16 cellular contexts compared by ENCODE assay signal in the genomic region with DNA sequence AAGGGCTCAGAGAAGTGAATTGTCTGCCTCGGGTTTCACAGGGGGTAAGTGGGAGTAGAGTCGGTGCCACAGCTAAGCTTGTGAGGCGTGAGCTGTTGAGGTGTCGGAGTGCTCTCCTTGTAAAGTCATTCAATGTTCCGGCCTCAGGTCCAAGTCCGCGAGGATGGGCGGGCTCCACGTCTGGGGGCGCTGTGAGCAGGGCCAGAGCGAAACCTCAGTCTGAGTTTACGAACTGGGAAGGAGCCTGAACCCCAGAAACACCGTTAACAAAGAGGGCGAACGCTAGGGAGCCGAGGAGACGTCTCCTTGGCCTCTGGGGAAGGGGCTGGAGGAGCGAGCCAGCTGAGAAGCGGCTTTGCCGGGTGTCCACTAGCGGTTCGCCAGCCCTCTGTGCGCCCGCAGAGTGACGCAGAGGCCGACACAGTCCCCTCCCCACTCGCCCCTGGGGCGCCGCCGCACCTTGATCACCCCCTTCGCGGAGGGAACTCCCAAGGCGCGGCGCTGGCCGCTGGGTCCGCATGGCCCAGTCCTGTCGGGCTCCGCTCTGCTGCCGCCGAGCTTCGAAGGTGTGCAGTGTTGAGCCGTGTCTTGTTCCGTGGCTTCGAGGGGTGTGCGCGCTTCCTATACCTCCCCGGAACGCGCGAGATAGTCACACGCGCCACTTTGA. TPM values are rescaled to one million over a fixed set of nuclear protein-coding genes. Genes with fewer than 3 reads are reported as not detected.
DNase-seq lines count a peak whose midpoint lies in the region; ATAC-seq, FAIRE-seq and TF ChIP-seq lines count a peak whose summit lies in the region.
"Had no signal": no experiment of that assay in that cellular context is flagged by ENCODE, and none has a peak within 500 bp of the region (broad histone marks: within the 10 kb centered on the region; RNA-seq: fewer than 3 reads in every experiment).

No MANE protein-coding gene starts in this region.

- H3K36me3 ChIP-seq in cardiac muscle cell (peaks cover 24% of the 10 kb centered on the region), H1 (ENCODE audit: control insufficient read depth in 2 of 4, insufficient read depth in 4 of 4, low read length in 3 of 4) (no peaks in the 10 kb centered on the region; a peak in 1 of 8 replicates), mesenchymal stem cell (ENCODE audit: control insufficient read depth in 1 of 2, insufficient read depth in 2 of 2, low read depth in 1 of 2, low read length in 2 of 2) (no peaks in the 10 kb centered on the region), transverse colon (no peaks in the 10 kb centered on the region)

- H3K4me3 ChIP-seq in cardiac muscle cell (peak overlapping the region; percentile 99), H1 (ENCODE audit: extremely low read depth in 1 of 4, insufficient read depth in 2 of 4, low read depth in 3 of 4, low read length in 4 of 4) (peak overlapping the region; percentile 30 to 93 (median 46)), mesenchymal stem cell (ENCODE audit: insufficient read depth in 1 of 2, low read depth in 1 of 2, low read length in 2 of 2) (peak overlapping the region in 1 of 2 experiments; percentile 28), transverse colon (peak overlapping the region in 1 of 4 donors; percentile 13), coronary artery (no peak overlapping the region)

- peak in 1 of 2 donors; percentile 43 for DNase-seq in cardiac muscle cell (ENCODE audit: low read depth in 1 of 2, low spot score in 1 of 2)
- DNase-seq in left cardiac atrium, result no peak
- DNase-seq in H1 (ENCODE audit: low read depth in 1 of 2, low spot score in 2 of 2), result peak in 1 of 2 experiments; percentile 71
- no peak for DNase-seq in mesenchymal stem cell
- peak; percentile 11 for DNase-seq in transverse colon
- DNase-seq in coronary artery (ENCODE audit: low spot score), result no peak
- no peak for DNase-seq in NCI-H1930 (lab: John Stamatoyannopoulos, UW)
- DNase-seq: DMS79 treated with DMSO at 0.1 percent for 48 hours; NCI-H2081 treated with DMSO at 0.1 percent for 48 hours; stimulated activated CD4-positive, alpha-beta T cell treated with anti-CD3 and anti-CD28 coated beads, Interleukin-12 subunit alpha, Interleukin-12 subunit beta, amount 100 ng/mL, for 4 hours had no signal

- TF ChIP-seq POLR2A in H1 (IDR thresholded peaks at IDR 0.05; ENCODE audit: control extremely low read depth in 1 of 2, low read depth in 2 of 2, low read length in 2 of 2), result no peak
- no peak for TF ChIP-seq POLR2A in transverse colon (IDR thresholded peaks at IDR 0.05)

- POLR2A ChIA-PET in H1 (lab: Charles Lee; ENCODE audit: partially characterized antibody), result interaction anchor here (1.1 to 1.4 kb wide), 2 partner anchors 355 to 649 kb away, joined by 3 to 6 read pairs; partner anchors contain the start of gene IRX5

- ATAC-seq in left cardiac atrium, result no peak
- no peak for ATAC-seq in HG03460 (IDR thresholded peaks at IDR 0.05; ENCODE audit: unreplicated experiment)
- ATAC-seq: naive thymus-derived CD8-positive, alpha-beta T cell had no signal

- peak overlapping the region; percentile 77 to 99 for H3K4me2 ChIP-seq in H1 (ENCODE audit: insufficient read depth in 1 of 2, low read depth in 2 of 2, low read length in 2 of 2)
- peak overlapping the region; percentile 69 for H3K4me2 ChIP-seq in mesenchymal stem cell (ENCODE audit: low read length, poor library complexity, severe bottlenecking)
- H3K4me2 ChIP-seq: KMS-11 had no signal

- H4K20me1 ChIP-seq in H1 (replicated peaks in 1 of 2; ENCODE audit: control insufficient read depth in 1 of 2, insufficient read depth in 2 of 2, low read length in 2 of 2), result peaks cover 6 to 12% of the 10 kb centered on the region in 2 experiments

- FAIRE-seq in H1 (lab: Jason Lieb, UNC), result no peak
- FAIRE-seq: endothelial cell of umbilical vein, GM12892 had no signal

- H4K91ac ChIP-seq in H1 (replicated peaks; ENCODE audit: insufficient read length, low read length) (no peak overlapping the region), mesenchymal stem cell (ENCODE audit: low read length) (no peak overlapping the region)

- H3K56ac ChIP-seq in H1 (replicated peaks; ENCODE audit: insufficient read length, low read depth, low read length), result no peak overlapping the region

- H4K5ac ChIP-seq in H1 (ENCODE audit: insufficient read length, low read depth, low read length), result no peak overlapping the region

- H2BK20ac ChIP-seq in H1 (ENCODE audit: low read length), result no peak overlapping the region

- TF ChIP-seq EP300 in H1 (IDR thresholded peaks at IDR 0.05; ENCODE audit: borderline replicate concordance in 1 of 2, low read depth in 2 of 2, low read length in 2 of 2) (no peak), transverse colon (IDR thresholded peaks at IDR 0.05; ENCODE audit: low read depth) (no peak)

- H2BK5ac ChIP-seq in H1 (ENCODE audit: low read depth, low read length) (no peak overlapping the region), mesenchymal stem cell (ENCODE audit: low read depth, low read length, poor library complexity, severe bottlenecking) (no peak overlapping the region)

- CTCF ChIA-PET in H1 (lab: Charles Lee; ENCODE audit: partially characterized antibody), result interaction anchor here (0.6 to 3.2 kb wide), 23 partner anchors 8 to 977 kb away, joined by 3 to 21 read pairs (median 3); partner anchors contain the start of gene IRX5

- H2BK12ac ChIP-seq in H1 (ENCODE audit: low read depth, low read length), result peak overlapping the region; percentile 33; the same call in 1 of the 2 replicates
- no peak overlapping the region for H2BK12ac ChIP-seq in mesenchymal stem cell (ENCODE audit: low read length in 2 of 2)

- no peak for TF ChIP-seq CTCF in cardiac muscle cell (IDR thresholded peaks at IDR 0.05; ENCODE audit: low read depth, low read length)
- TF ChIP-seq CTCF in H1 (IDR thresholded peaks at IDR 0.05; ENCODE audit: control extremely low read depth in 1 of 3, insufficient read depth in 1 of 3, low read depth in 1 of 3, low read length in 3 of 3), result peak in 1 of 3 experiments; percentile 2; a peak in 1 of 4 replicates
- TF ChIP-seq CTCF in transverse colon (IDR thresholded peaks at IDR 0.05), result no peak
- TF ChIP-seq CTCF in coronary artery (IDR thresholded peaks at IDR 0.05), result no peak

- H2AFZ ChIP-seq in H1 (ENCODE audit: low read length) (peak overlapping the region; percentile 66), mesenchymal stem cell (ENCODE audit: low read depth, low read length) (no peak overlapping the region)

- H3K14ac ChIP-seq in H1 (ENCODE audit: insufficient read length), result no peak overlapping the region
- H3K14ac ChIP-seq in mesenchymal stem cell (ENCODE audit: low read length in 2 of 2), result no peak overlapping the region

- H2AK5ac ChIP-seq in H1 (ENCODE audit: low read depth, low read length), result no peak overlapping the region
- H2AK5ac ChIP-seq in mesenchymal stem cell (ENCODE audit: low read length, severe bottlenecking), result no peak overlapping the region

- H3K9ac ChIP-seq in H1 (replicated peaks in 1 of 4; ENCODE audit: extremely low read depth in 1 of 4, low read depth in 3 of 4, low read length in 3 of 4) (no peak overlapping the region; a peak in 1 of 7 replicates), mesenchymal stem cell (ENCODE audit: low read length) (no peak overlapping the region)
- H3K9ac ChIP-seq: KMS-11 had no signal

- H3K4ac ChIP-seq in H1 (replicated peaks; ENCODE audit: insufficient read length, low read depth, low read length) (no peak overlapping the region), mesenchymal stem cell (ENCODE audit: low read depth in 1 of 2, low read length in 2 of 2) (no peak overlapping the region)

- peak overlapping the region; percentile 51; the same call in 1 of the 2 replicates for H4K8ac ChIP-seq in H1 (ENCODE audit: extremely low read depth, insufficient read depth, low read length)
- H4K8ac ChIP-seq in mesenchymal stem cell (ENCODE audit: low read length), result no peak overlapping the region

- H2BK120ac ChIP-seq in H1 (replicated peaks; ENCODE audit: low read depth, low read length), result no peak overlapping the region
- no peak overlapping the region for H2BK120ac ChIP-seq in mesenchymal stem cell (ENCODE audit: low read depth, low read length)

- peak; percentile 15 to 20; a peak in 1 of 4 replicates for TF ChIP-seq RAD21 in H1 (IDR thresholded peaks at IDR 0.05 in 1 of 2, conservative IDR thresholded peaks at IDR 0.05 in 1 of 2; ENCODE audit: low read depth in 2 of 2, low read length in 2 of 2)

- 4% methylated on average over 48 of the region's 53 CpGs; no CpG with 5 or more reads in 1 of the 2 experiments for WGBS in H1 (ENCODE audit: extremely low coverage in 1 of 2, insufficient coverage in 1 of 2, insufficient read length in 1 of 2, insufficient replicate concordance in 2 of 2, low coverage in 1 of 2, low lambda C conversion rate in 2 of 2, missing lambda C conversion rate in 1 of 2), 2 experiments
- WGBS in mesenchymal stem cell, result 27% methylated on average over 53 of the region's 53 CpGs
- WGBS in transverse colon (ENCODE audit: low coverage in 1 of 2), 2 donors, result 12% methylated on average over 53 of the region's 53 CpGs; no CpG with 5 or more reads in 1 of the 2 donors

- H3K79me1 ChIP-seq in H1 (ENCODE audit: low read depth, low read length) (no peaks in the 10 kb centered on the region), mesenchymal stem cell (replicated peaks; ENCODE audit: low read length, poor library complexity, severe bottlenecking) (peaks cover 5% of the 10 kb centered on the region)

- H3K27me3 ChIP-seq in cardiac muscle cell (no peaks in the 10 kb centered on the region), H1 (replicated peaks in 1 of 4; ENCODE audit: control insufficient read depth in 3 of 4, extremely low read depth in 1 of 4, insufficient read depth in 3 of 4, low read length in 3 of 4) (peaks cover 48 to 67% (median 62%) of the 10 kb centered on the region in 4 experiments), mesenchymal stem cell (ENCODE audit: control insufficient read depth in 1 of 2, insufficient read depth in 1 of 2, low read length in 2 of 2) (peaks cover 0 to 10% of the 10 kb centered on the region in 2 experiments), transverse colon (peaks cover 71% of the 10 kb centered on the region)

- no peaks in the 10 kb centered on the region for H3K9me3 ChIP-seq in cardiac muscle cell (ENCODE audit: low read depth)
- no peaks in the 10 kb centered on the region for H3K9me3 ChIP-seq in H1 (ENCODE audit: insufficient read depth in 2 of 2, low read depth in 1 of 2, low read length in 1 of 2)
- no peaks in the 10 kb centered on the region for H3K9me3 ChIP-seq in mesenchymal stem cell (ENCODE audit: control insufficient read depth, low read length)
- no peaks in the 10 kb centered on the region for H3K9me3 ChIP-seq in transverse colon

- H3K4me1 ChIP-seq in cardiac muscle cell (ENCODE audit: low read depth) (peaks cover 15% of the 10 kb centered on the region), H1 (replicated peaks in 1 of 4; ENCODE audit: control insufficient read depth in 3 of 4, insufficient read depth in 4 of 4, low read length in 3 of 4) (peaks cover 0 to 18% (median 8%) of the 10 kb centered on the region in 4 experiments; a peak in 6 of 7 replicates), mesenchymal stem cell (ENCODE audit: control insufficient read depth, insufficient read depth, low read depth, low read length) (peaks cover 33% of the 10 kb centered on the region), transverse colon (peaks cover 3 to 50% (median 38%) of the 10 kb centered on the region in 4 donors)

- H3K79me2 ChIP-seq in H1 (ENCODE audit: control insufficient read depth in 1 of 2, insufficient read depth in 2 of 2, low read length in 2 of 2), result no peaks in the 10 kb centered on the region

- H3K18ac ChIP-seq in H1 (ENCODE audit: extremely low read depth, low read length) (peak overlapping the region; percentile 62; the same call in 1 of the 2 replicates), mesenchymal stem cell (ENCODE audit: low read depth in 1 of 2, low read length in 2 of 2) (no peak overlapping the region)

- H3K23ac ChIP-seq in H1 (ENCODE audit: insufficient read length) (no peak overlapping the region), mesenchymal stem cell (ENCODE audit: low read length in 2 of 2) (no peak overlapping the region)

- intact Hi-C loops in left cardiac atrium (cut with DNase I), result loop anchor here (5.0 to 10.0 kb wide), 4 partner anchors 223 to 653 kb away; partner anchors contain the start of gene IRX5 (in 2 of the 2)
- intact Hi-C loops in transverse colon (cut with DNase I; ENCODE audit: low total_unique reads), result no loop called here

- H3K23me2 ChIP-seq in H1 (ENCODE audit: low read depth, low read length), result peaks cover 21% of the 10 kb centered on the region; the same call in 1 of the 2 replicates

- in situ Hi-C loops in transverse colon (cut with MboI; ENCODE audit: low pct_ligation_motif_present in 1 of 4, low pct_unique_long_range_greater_than_20kb in 1 of 4, low sequenced_read_pairs in 3 of 4), result loop anchor here in 1 of 4 donors (25.0 kb wide), 1 partner anchor 656 kb away; the partner anchor contains the start of gene IRX5

- H3K27ac ChIP-seq in cardiac muscle cell (peak overlapping the region; percentile 99), H1 (ENCODE audit: low read depth, low read length) (no peak overlapping the region), mesenchymal stem cell (ENCODE audit: low read length, poor library complexity, severe bottlenecking) (no peak overlapping the region), transverse colon (no peak overlapping the region), coronary artery (no peak overlapping the region)
- H3K27ac ChIP-seq: KMS-11 had no signal

- H2BK15ac ChIP-seq in H1 (ENCODE audit: low read length), result no peak overlapping the region; the same call in 1 of the 2 replicates
- no peak overlapping the region for H2BK15ac ChIP-seq in mesenchymal stem cell (ENCODE audit: low read depth, poor library complexity, severe bottlenecking)

RNA-seq across cellular contexts. Expression of gene IRX3, which starts 4.9 kb away (rescaled TPM):
- total RNA-seq in cardiac muscle cell (207 and 209 TPM in 2 replicates), left cardiac atrium (1 to 10 TPM; 5.0 to 6.2 TPM), transverse colon (under 1 TPM in 1 of 4 donors, not detected in 3; 0.16 TPM)
- polyA plus RNA-seq in cardiac muscle cell (190 and 212 TPM in 2 replicates), H1 (2011; rRNA removed) (0.50 and 1.7 TPM in 2 replicates)
- total RNA-seq in H1 (2021; fragmentation: NEBNext Ultra II Directional; extraction: Animal tissue kit (Norgen Biotek cat#: 25700)), result 1.6 and 2.9 TPM in 2 replicates
- 1.6 TPM for polyA plus RNA-seq in H1 (2011; cell fraction: cytosol; rRNA removed)
- polyA plus RNA-seq in H1 (2011; cell fraction: nucleus; rRNA removed), result 1.5 TPM
- polyA plus RNA-seq in H1 (2012, experiment 1 of 2), result 1.2 to 1.8 TPM (median 1.5 TPM) in 4 replicates
- polyA plus RNA-seq in H1 (2012, experiment 2 of 2), result 1.2 TPM
- 1.6 TPM for polyA plus RNA-seq in H1 (2013, experiment 1 of 2)
- 2.4 TPM for polyA plus RNA-seq in H1 (2013, experiment 2 of 2)
- 0.13 TPM in 1 of 2 replicates, not detected in the other for polyA minus RNA-seq in H1 (2011; rRNA and poly(A)+ RNA removed)
- 2.6 TPM for polyA minus RNA-seq in H1 (2011; cell fraction: cytosol; rRNA and poly(A)+ RNA removed)
- polyA minus RNA-seq in H1 (2011; cell fraction: nucleus; rRNA and poly(A)+ RNA removed), result 1.8 TPM
- polyA plus RNA-seq in mesenchymal stem cell (2013, experiment 1 of 2), result 0.18 TPM
- polyA plus RNA-seq in mesenchymal stem cell (2013, experiment 2 of 2), result 0.41 TPM
- total RNA-seq: endothelial cell of umbilical vein; naive thymus-derived CD8-positive, alpha-beta T cell; OCI-LY7 had no signal
- polyA plus RNA-seq: endothelial cell of umbilical vein; naive thymus-derived CD8-positive, alpha-beta T cell had no signal

Comparison
In these comparisons a context has a peak if more than half of its experiments do, and no peak if none do; other contexts are left out.
1. RNA of gene IRX3, which starts 4.9 kb away (total RNA-seq): 207 to 209 TPM in cardiac muscle cell; 5.0 to 6.2 TPM in left cardiac atrium, 1.6 to 2.9 TPM in H1 and 0.16 TPM in transverse colon; every median in the first group is over 10 times any median in the second.